In genomic region chr7:134548877-134549276, GRCh38 we compare ENCODE assay signal across 9 cellular contexts. TPM values are rescaled to one million over a fixed set of nuclear protein-coding genes. Genes with fewer than 3 reads are reported as not detected.
DNase-seq lines count a peak whose midpoint lies in the region; TF ChIP-seq lines count a peak whose summit lies in the region.
"Had no signal": no experiment of that assay in that cellular context is flagged by ENCODE, and none has a peak within 500 bp of the region (broad histone marks: within the 10 kb centered on the region; RNA-seq: fewer than 3 reads in every experiment).

Gene AKR1B15, plus strand, starts transcription at chr7:134549110. Its CDS starts 15,510 bp downstream, at chr7:134564620.

- H4K91ac ChIP-seq in H9 (ENCODE audit: insufficient read length, low read depth, low read length) = no peak within 1 kb of the TSS

- H3K56ac ChIP-seq in H9 (ENCODE audit: insufficient read length, low read depth, low read length) = no peak within 1 kb of the TSS

- TF ChIP-seq CTCF in H9 (conservative IDR thresholded peaks at IDR 0.05) = no peak
- no peak for TF ChIP-seq CTCF in NB4 (IDR thresholded peaks at IDR 0.05; ENCODE audit: low read depth, low read length)
- TF ChIP-seq CTCF in mesothelial cell of epicardium (IDR thresholded peaks at IDR 0.05; ENCODE audit: unreplicated experiment) = no peak

- no peak for TF ChIP-seq POLR2A in NB4 (IDR thresholded peaks at IDR 0.05; ENCODE audit: extremely low read depth, insufficient read length)

- no peak within 1 kb of the TSS for H2BK5ac ChIP-seq in H9 (ENCODE audit: insufficient read length, low read length)

- no peak within 1 kb of the TSS for H3K27ac ChIP-seq in H9 (ENCODE audit: insufficient read length, low read depth, low read length)
- H3K27ac ChIP-seq: BLaER1 treated with 17β-estradiol and CSF1 and Interleukin-3, amounts not matched to agents 10 nM and 100 nM had no signal

- H3K14ac ChIP-seq in H9 (ENCODE audit: insufficient read depth, low read length) = no peak within 1 kb of the TSS

- no peak within 1 kb of the TSS for H3K4ac ChIP-seq in H9 (ENCODE audit: low read depth, low read length)

- H2BK20ac ChIP-seq in H9 (ENCODE audit: low read depth, low read length, poor library complexity, severe bottlenecking) = no peak within 1 kb of the TSS

- H3K23me2 ChIP-seq in H9 (ENCODE audit: insufficient read length, low read depth, low read length, poor library complexity, severe bottlenecking) = peaks cover 4% of the 10 kb centered on the region

- H3K79me2 ChIP-seq in H9 (ENCODE audit: insufficient read depth, low read length) = no peaks in the 10 kb centered on the region

- DNase-seq in activated CD4-positive, alpha-beta T cell treated with anti-CD3 and anti-CD28 coated beads, Interleukin-2, amount 50 U/mL, for 48 hours = peak; percentile 35 to 49
- no peak for DNase-seq in activated CD4-positive, alpha-beta T cell treated with anti-CD3 and anti-CD28 coated beads for 4 hours
- no peak for DNase-seq in H9
- DNase-seq in NB4 (ENCODE audit: low read depth) = peak; percentile 84
- DNase-seq in mesothelial cell of epicardium (ENCODE audit: low spot score in 2 of 2, unreplicated experiment in 2 of 2) = no peak
- no peak for DNase-seq in Ammon's horn (ENCODE audit: low spot score)
- no peak for DNase-seq in KBM-7
- no peak for DNase-seq in H4 (ENCODE audit: low spot score)

- peak within 1 kb of the TSS; percentile 70 to 82 for H3K4me3 Mint-ChIP-seq in H9
- peak within 1 kb of the TSS; percentile 69 for H3K4me3 Mint-ChIP-seq in mesothelial cell of epicardium

- no peaks in the 10 kb centered on the region for H3K79me1 ChIP-seq in H9 (ENCODE audit: insufficient read depth, low read depth, low read length, poor library complexity, severe bottlenecking)

- no peaks in the 10 kb centered on the region for H3K9me3 ChIP-seq in H9 (ENCODE audit: control insufficient read depth, low read depth, low read length)
- H3K9me3 ChIP-seq: BLaER1 treated with 17β-estradiol and CSF1 and Interleukin-3, amounts not matched to agents 10 nM and 100 nM had no signal

- H3K27me3 ChIP-seq in H9 (ENCODE audit: insufficient read depth, low read length) = no peaks in the 10 kb centered on the region
- H3K27me3 ChIP-seq: BLaER1 treated with 17β-estradiol and CSF1 and Interleukin-3, amounts not matched to agents 10 nM and 100 nM had no signal

- H3K27ac Mint-ChIP-seq in H9 (no peak within 1 kb of the TSS; a peak in 1 of 7 replicates), mesothelial cell of epicardium (peak within 1 kb of the TSS; percentile 94)

- no peak within 1 kb of the TSS for H2BK120ac ChIP-seq in H9 (ENCODE audit: low read depth, low read length, poor library complexity, severe bottlenecking)

- H3K4me1 ChIP-seq in H9 (ENCODE audit: insufficient read depth, low read length) = peaks cover 5% of the 10 kb centered on the region; the same call in 1 of the 2 replicates

- peak within 1 kb of the TSS; percentile 76 for H3K4me2 ChIP-seq in H9 (ENCODE audit: insufficient read depth, insufficient read length, low read length)

- H3K9me3 Mint-ChIP-seq in H9 (no peaks in the 10 kb centered on the region), mesothelial cell of epicardium (no peaks in the 10 kb centered on the region)

- H3K18ac ChIP-seq in H9 (ENCODE audit: insufficient read length, low read depth, low read length) = no peak within 1 kb of the TSS

- H2BK15ac ChIP-seq in H9 (ENCODE audit: low read depth, low read length) = no peak within 1 kb of the TSS

- in situ Hi-C loops in KBM-7 (cut with MboI; ENCODE audit: low pct_unique_long_range_greater_than_20kb, low sequenced_read_pairs) = no loop called here

- H3K36me3 Mint-ChIP-seq in H9 (ENCODE audit: insufficient read depth in 1 of 3, low read depth in 3 of 3) (no peaks in the 10 kb centered on the region), mesothelial cell of epicardium (no peaks in the 10 kb centered on the region)

- no peaks in the 10 kb centered on the region for H4K20me1 ChIP-seq in H9 (ENCODE audit: control insufficient read depth, insufficient read depth, insufficient read length)
- H4K20me1 ChIP-seq: BLaER1 treated with 17β-estradiol and CSF1 and Interleukin-3, amounts not matched to agents 10 nM and 100 nM had no signal

- no CpG with 5 or more reads among the region's 14 CpGs for WGBS in H9 (ENCODE audit: extremely low coverage, insufficient read length, low lambda C conversion rate)

- H4K8ac ChIP-seq in H9 (replicated peaks; ENCODE audit: insufficient read length, low read depth, low read length) = no peak within 1 kb of the TSS

- H3K27me3 Mint-ChIP-seq in H9 (ENCODE audit: low read depth) = peaks cover 10% of the 10 kb centered on the region
- H3K27me3 Mint-ChIP-seq in mesothelial cell of epicardium (ENCODE audit: low read depth) = no peaks in the 10 kb centered on the region

- peaks cover 38 to 47% of the 10 kb centered on the region in 2 experiments for H3K4me1 Mint-ChIP-seq in H9
- peaks cover 52% of the 10 kb centered on the region for H3K4me1 Mint-ChIP-seq in mesothelial cell of epicardium

- H3K4me3 ChIP-seq in NB4 (ENCODE audit: low read depth, low read length) = no peak within 1 kb of the TSS

- no peak within 1 kb of the TSS for H2BK12ac ChIP-seq in H9 (ENCODE audit: insufficient read length, low read depth, low read length)

- H2AFZ ChIP-seq in H9 (ENCODE audit: low read length) = no peak within 1 kb of the TSS

- H4K5ac ChIP-seq in H9 (ENCODE audit: insufficient read length, low read depth, low read length) = no peak within 1 kb of the TSS

- H3K9ac ChIP-seq in H9 (ENCODE audit: extremely low read depth, insufficient read length, low read length) = no peak within 1 kb of the TSS

- H3T11ph ChIP-seq in H9 (ENCODE audit: low read length) = no peak within 1 kb of the TSS

- no peak within 1 kb of the TSS for H2AK5ac ChIP-seq in H9 (ENCODE audit: insufficient read length, low read length)

- H3K23ac ChIP-seq in H9 (ENCODE audit: insufficient read length, low read depth, low read length) = no peak within 1 kb of the TSS

RNA-seq across cellular contexts. Expression of gene AKR1B15, which starts in this region (rescaled TPM):
- total RNA-seq in H9 (2021) = not detected in 2 replicates
- total RNA-seq in mesothelial cell of epicardium = 1.7 to 1.9 TPM (median 1.8 TPM) in 3 replicates
- 0.14 TPM in 1 of 2 replicates, not detected in the other for total RNA-seq in H4 (2014; rRNA removed; shearing (Covaris generic))

Comparison
In these comparisons a context has a peak if more than half of its experiments do, and no peak if none do; other contexts are left out.
1. DNase-seq: peak in activated CD4-positive, alpha-beta T cell treated with anti-CD3 and anti-CD28 coated beads, Interleukin-2, amount 50 U/mL, for 48 hours (2 of 2) and NB4 (single experiment); none in activated CD4-positive, alpha-beta T cell treated with anti-CD3 and anti-CD28 coated beads for 4 hours (0 of 2), H9 (single experiment), mesothelial cell of epicardium (0 of 2), Ammon's horn (single experiment), KBM-7 (single experiment) and H4 (single experiment).